In genomic region chr2:177717831-177718618, GRCh38 we compare ENCODE assay signal across 1 cellular context.
TF ChIP-seq lines count a peak whose summit lies in the region.

No MANE protein-coding gene starts in this region.

TF ChIP-seq in GM12878, 131 proteins besides CTCF, POLR2A, EP300 and RAD21 (continued from another document):
- no peak for TF ChIP-seq SRF (IDR thresholded peaks at IDR 0.05; ENCODE audit: low read depth in 2 of 2, low read length in 2 of 2)
- no peak for TF ChIP-seq TARDBP (IDR thresholded peaks at IDR 0.05; ENCODE audit: borderline replicate concordance)
- no peak for TF ChIP-seq KAT2A (conservative IDR thresholded peaks at IDR 0.05; ENCODE audit: control insufficient read depth, low read depth, low read length)
- TF ChIP-seq JUNB (IDR thresholded peaks at IDR 0.05) = no peak
- TF ChIP-seq CHD2 (IDR thresholded peaks at IDR 0.05; ENCODE audit: borderline replicate concordance, low read depth, low read length) = no peak
